In the genomic region with DNA sequence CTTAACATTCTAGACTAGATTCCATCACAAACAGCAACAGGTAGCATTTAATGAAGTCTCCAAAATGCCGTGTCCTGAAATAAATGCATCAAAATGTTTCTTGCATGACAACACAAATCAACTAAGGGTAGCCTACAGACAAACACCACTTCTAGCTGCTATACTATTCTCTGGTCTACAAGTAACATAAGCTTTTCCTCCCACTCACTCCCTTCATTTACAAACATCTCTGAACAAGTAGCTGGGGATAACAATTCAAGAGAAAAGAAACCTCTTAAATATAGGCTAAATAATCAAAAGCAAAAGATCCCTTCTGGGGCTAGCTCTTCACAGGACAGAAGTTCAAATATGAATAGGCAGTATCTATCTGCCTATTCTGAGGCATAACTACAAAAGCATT, we compare ENCODE assay signal across 17 cellular contexts. TPM values are rescaled to one million over a fixed set of nuclear protein-coding genes. Genes with fewer than 3 reads are reported as not detected.
DNase-seq lines count a peak whose midpoint lies in the region; ATAC-seq and TF ChIP-seq lines count a peak whose summit lies in the region.
"Had no signal": no experiment of that assay in that cellular context is flagged by ENCODE, and none has a peak within 500 bp of the region (broad histone marks: within the 10 kb centered on the region; RNA-seq: fewer than 3 reads in every experiment).

No MANE protein-coding gene starts in this region.

- peaks cover 19% of the 10 kb centered on the region for H3K36me3 Mint-ChIP-seq in activated CD8-positive, alpha-beta memory T cell treated with anti-CD3 and anti-CD28 coated beads, Interleukin-2, amount 10 ng/mL, durations not matched to agents 7 days and 5 days
- no peaks in the 10 kb centered on the region for H3K36me3 Mint-ChIP-seq in immature natural killer cell

- no peak for DNase-seq in activated CD8-positive, alpha-beta memory T cell treated with anti-CD3 and anti-CD28 coated beads, Interleukin-2, amount 10 ng/mL, durations not matched to agents 7 days and 5 days
- no peak for DNase-seq in activated CD8-positive, alpha-beta memory T cell treated with anti-CD3 and anti-CD28 coated beads for 24 hours
- DNase-seq in immature natural killer cell (no peak), OCI-LY7 (ENCODE audit: low spot score) (no peak), NOMO-1 (lab: John Stamatoyannopoulos, UW; ENCODE audit: unreplicated experiment in 2 of 2) (no peak)
- DNase-seq: 8988T, Calu3, Kasumi-1, NCI-H1105 treated with DMSO at 0.1 percent for 48 hours, NCI-H2029 treated with DMSO at 0.1 percent for 48 hours, NCI-H510A treated with DMSO at 0.1 percent for 48 hours, OCI-M1, RPMI8226 had no signal

- H3K27ac Mint-ChIP-seq in activated CD8-positive, alpha-beta memory T cell treated with anti-CD3 and anti-CD28 coated beads, Interleukin-2, amount 10 ng/mL, durations not matched to agents 7 days and 5 days, result peak overlapping the region; percentile 46
- H3K27ac Mint-ChIP-seq in immature natural killer cell, result peak overlapping the region; percentile 90 to 97 (median 94)

- no peaks in the 10 kb centered on the region for H3K27me3 Mint-ChIP-seq in activated CD8-positive, alpha-beta memory T cell treated with anti-CD3 and anti-CD28 coated beads, Interleukin-2, amount 10 ng/mL, durations not matched to agents 7 days and 5 days
- H3K27me3 Mint-ChIP-seq in immature natural killer cell (ENCODE audit: low read depth in 3 of 3), result no peaks in the 10 kb centered on the region

- no peaks in the 10 kb centered on the region for H3K27me3 ChIP-seq in OCI-LY1 (ENCODE audit: insufficient read depth, low read length)

- H3K4me3 Mint-ChIP-seq in activated CD8-positive, alpha-beta memory T cell treated with anti-CD3 and anti-CD28 coated beads, Interleukin-2, amount 10 ng/mL, durations not matched to agents 7 days and 5 days, result no peak overlapping the region
- peak overlapping the region; percentile 6 to 66 (median 38) for H3K4me3 Mint-ChIP-seq in immature natural killer cell

- ATAC-seq in activated CD8-positive, alpha-beta memory T cell treated with anti-CD3 and anti-CD28 coated beads, Interleukin-2, amount 10 ng/mL, durations not matched to agents 7 days and 5 days, result no peak
- ATAC-seq in HG03108 (IDR thresholded peaks at IDR 0.05; ENCODE audit: unreplicated experiment), result no peak
- no peak for ATAC-seq in esophagus mucosa
- ATAC-seq: GM12878 had no signal

- BruUV-seq in OCI-LY7 (replicated peaks; lab: Mats Ljungman, UMichigan), result no TSS peak

- CTCF ChIA-PET in activated CD8-positive, alpha-beta memory T cell treated with anti-CD3 and anti-CD28 coated beads, Interleukin-2, amount 10 ng/mL, durations not matched to agents 7 days and 5 days (lab: Charles Lee), result interaction anchor here (0.9 to 1.0 kb wide), 2 partner anchors 20 to 270 kb away, joined by 3 read pairs; no protein-coding TSS in a partner anchor
- CTCF ChIA-PET in OCI-LY7 (lab: Charles Lee; ENCODE audit: unreplicated experiment), result no interaction called here

- H3K79me2 ChIP-seq in OCI-LY1 (ENCODE audit: insufficient read depth, low read length), result peaks cover 87% of the 10 kb centered on the region
- H3K79me2 ChIP-seq in OCI-LY7 (ENCODE audit: insufficient read depth, low read depth, low read length), result no peaks in the 10 kb centered on the region

- H2AFZ ChIP-seq in OCI-LY1 (ENCODE audit: low read length) (no peak overlapping the region), OCI-LY7 (ENCODE audit: low read length) (no peak overlapping the region)

- H3K4me1 ChIP-seq in OCI-LY1 (ENCODE audit: insufficient read depth, low read length, severe bottlenecking) (peaks cover 43% of the 10 kb centered on the region), OCI-LY7 (ENCODE audit: insufficient read depth, low read length, poor library complexity, severe bottlenecking) (peaks cover 9% of the 10 kb centered on the region)

- H3K9me3 Mint-ChIP-seq in activated CD8-positive, alpha-beta memory T cell treated with anti-CD3 and anti-CD28 coated beads, Interleukin-2, amount 10 ng/mL, durations not matched to agents 7 days and 5 days (ENCODE audit: low read depth), result no peaks in the 10 kb centered on the region
- H3K9me3 Mint-ChIP-seq in immature natural killer cell, result no peaks in the 10 kb centered on the region

- H3K4me2 ChIP-seq in OCI-LY1 (ENCODE audit: low read length) (peak overlapping the region; percentile 47), OCI-LY7 (ENCODE audit: low read length) (no peak overlapping the region)

- peak overlapping the region; percentile 1 for H3K4me3 ChIP-seq in OCI-LY1 (ENCODE audit: low read depth, low read length, poor library complexity, severe bottlenecking)
- H3K4me3 ChIP-seq in OCI-LY7 (ENCODE audit: low read depth, low read length, poor library complexity, severe bottlenecking), result no peak overlapping the region
- H3K4me3 ChIP-seq: GM12878 had no signal

- peak overlapping the region; percentile 72 for H3K27ac ChIP-seq in OCI-LY1 (ENCODE audit: low read depth, low read length, poor library complexity, severe bottlenecking)
- H3K27ac ChIP-seq in OCI-LY7 (ENCODE audit: low read depth, low read length, poor library complexity, severe bottlenecking), result no peak overlapping the region

- H4K20me1 ChIP-seq in OCI-LY1 (ENCODE audit: insufficient read depth, low read length), result no peaks in the 10 kb centered on the region
- H4K20me1 ChIP-seq in OCI-LY7 (ENCODE audit: insufficient read depth, low read length), result 0 out of 2 replicates have a peak, but pooled peaks cover 9% of the 10 kb centered on the region

- TF ChIP-seq CTCF in OCI-LY1 (IDR thresholded peaks at IDR 0.05; ENCODE audit: low read length), result no peak
- TF ChIP-seq CTCF in OCI-LY7 (conservative IDR thresholded peaks at IDR 0.05; ENCODE audit: low read length), result no peak

- no peaks in the 10 kb centered on the region for H3K9me2 ChIP-seq in OCI-LY1 (ENCODE audit: low read depth, low read length)
- no peaks in the 10 kb centered on the region for H3K9me2 ChIP-seq in OCI-LY7 (ENCODE audit: insufficient read depth, low read length)

- no peaks in the 10 kb centered on the region for H3K36me3 ChIP-seq in OCI-LY1 (ENCODE audit: insufficient read depth, low read length)
- H3K36me3 ChIP-seq in OCI-LY7 (ENCODE audit: insufficient read depth, low read length), result no peaks in the 10 kb centered on the region

- peak overlapping the region; percentile 17; the same call in 1 of the 2 replicates for H3K9ac ChIP-seq in OCI-LY1 (ENCODE audit: low read length)

- H3K9me3 ChIP-seq in OCI-LY1 (ENCODE audit: low read length), result no peaks in the 10 kb centered on the region
- H3K9me3 ChIP-seq in OCI-LY7 (ENCODE audit: low read length), result no peaks in the 10 kb centered on the region

- no peaks in the 10 kb centered on the region for H3F3A ChIP-seq in OCI-LY1 (ENCODE audit: insufficient read depth, low read length)

- POLR2A ChIA-PET in OCI-LY7 (lab: Charles Lee), result interaction anchor here (0.7 to 1.8 kb wide), 6 partner anchors 10 to 1226 kb away, joined by 3 to 6 read pairs (median 4); no protein-coding TSS in a partner anchor

- peaks cover 37% of the 10 kb centered on the region for H3K4me1 Mint-ChIP-seq in activated CD8-positive, alpha-beta memory T cell treated with anti-CD3 and anti-CD28 coated beads, Interleukin-2, amount 10 ng/mL, durations not matched to agents 7 days and 5 days
- peaks cover 76 to 97% of the 10 kb centered on the region in 2 donors for H3K4me1 Mint-ChIP-seq in immature natural killer cell

- intact Hi-C loops in OCI-LY7 (cut with micrococcal nuclease; ENCODE audit: unreplicated experiment), result no loop called here

RNA-seq across cellular contexts. Expression of gene PPP3CA, which starts 20.7 kb away (rescaled TPM):
- 10 to 100 TPM; 30.4 to 50.9 TPM for total RNA-seq in activated CD8-positive, alpha-beta memory T cell treated with anti-CD3 and anti-CD28 coated beads, Interleukin-2, amount 10 ng/mL, durations not matched to agents 7 days and 5 days
- polyA plus RNA-seq in immature natural killer cell, result 10 to 100 TPM in 2 of 3 donors, 1 to 10 TPM in 1; 9.4 to 13.6 (median 10.8) TPM
- total RNA-seq in OCI-LY7 (2014; rRNA removed; shearing (Covaris generic)), result 9.2 and 9.8 TPM in 2 replicates
- 13.6 and 15.1 TPM in 2 replicates for total RNA-seq in OCI-LY7 (2022)
- total RNA-seq in esophagus mucosa, result 18.5 TPM
